In the genomic region with DNA sequence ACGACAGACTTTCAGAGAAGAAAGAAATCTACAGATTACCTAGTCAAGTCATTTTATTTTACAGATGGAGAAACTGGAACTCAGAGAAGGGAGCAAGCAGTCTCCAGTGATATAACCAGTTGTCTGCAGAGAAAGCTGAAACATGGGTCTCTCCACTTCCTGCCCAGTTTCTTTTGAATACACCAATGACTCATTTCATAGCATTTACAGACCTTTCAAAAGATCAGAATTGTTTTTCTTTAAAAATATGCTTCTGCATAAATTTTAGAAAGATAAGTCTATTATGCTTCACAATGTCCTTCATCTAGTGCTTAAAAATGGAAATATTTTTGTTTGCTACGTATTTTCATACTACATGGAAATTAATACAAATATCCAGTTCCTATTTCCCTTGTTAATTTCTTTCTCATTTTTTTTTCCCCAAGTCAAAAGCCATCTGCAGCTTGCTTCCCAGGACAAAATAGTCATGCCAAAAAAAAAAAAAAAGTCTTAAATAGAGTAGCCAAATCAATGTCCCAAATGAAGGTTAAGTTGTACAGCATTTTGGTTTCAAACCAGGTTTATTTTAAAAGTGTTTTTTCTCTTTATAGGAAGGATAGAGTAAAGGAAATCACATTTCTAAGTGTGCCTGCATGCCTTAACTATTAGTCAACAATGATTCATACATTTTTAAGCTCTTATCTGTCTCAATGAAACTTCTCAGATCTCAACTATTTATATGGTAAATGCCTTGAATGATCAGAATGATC, we compare ENCODE assay signal across 7 cellular contexts. TPM values are rescaled to one million over a fixed set of nuclear protein-coding genes. Genes with fewer than 3 reads are reported as not detected.
A peak's percentile ranks its signal among the peaks of the same experiment; 100 is the strongest.
DNase-seq lines count a peak whose midpoint lies in the region; ATAC-seq, FAIRE-seq and TF ChIP-seq lines count a peak whose summit lies in the region.

No MANE protein-coding gene starts in this region.

- SMC1A ChIA-PET in GM12878 (lab: Charles Lee; ENCODE audit: uncharacterized antibody, unreplicated experiment), result interaction anchor here (0.6 to 22.4 kb wide), 17 partner anchors 10 to 76 kb away, joined by 3 to 434 read pairs (median 12); a partner anchor contains a TSS

- H3K79me2 ChIP-seq in GM12878 (ENCODE audit: control insufficient read depth, insufficient read depth, low read length), result peaks cover 79% of the 10 kb centered on the region

- intact Hi-C loops in GM12878 (cut with micrococcal nuclease; ENCODE audit: unreplicated experiment), result loop anchor here (1.0 to 5.0 kb wide), 4 partner anchors 11 to 75 kb away; a partner anchor contains a TSS

- no peak overlapping the region for H3K4me3 Mint-ChIP-seq in memory B cell

- no peaks in the 10 kb centered on the region for H3K27me3 Mint-ChIP-seq in memory B cell

- peak; percentile 65 for FAIRE-seq in GM12878 (lab: Jason Lieb, UNC)

- H3K4me1 Mint-ChIP-seq in memory B cell, result peaks cover 8% of the 10 kb centered on the region

- POLR2A ChIA-PET in GM12878 (lab: Charles Lee), result interaction anchor here (0.6 to 9.8 kb wide), 9 partner anchors 10 to 76 kb away, joined by 3 to 115 read pairs (median 8); a partner anchor contains a TSS

- no peaks in the 10 kb centered on the region for H3K9me3 Mint-ChIP-seq in memory B cell

- peak overlapping the region; percentile 97 for H3K4me2 ChIP-seq in GM12878 (ENCODE audit: control insufficient read depth, insufficient read depth)

- peaks cover 53% of the 10 kb centered on the region for H3K4me1 ChIP-seq in GM12878 (ENCODE audit: control insufficient read depth, insufficient read depth, low read length)

- H3K36me3 ChIP-seq in KOPT-K1 (ENCODE audit: insufficient read depth, low read length) (no peaks in the 10 kb centered on the region), GM12878 (ENCODE audit: control insufficient read depth in 2 of 2, insufficient read depth in 2 of 2, low read length in 1 of 2) (no peaks in the 10 kb centered on the region; a peak in 2 of 4 replicates)

- 0 out of 4 replicates have a peak, but pooled peaks of 1 of the 2 experiments have one; percentile 43 for TF ChIP-seq EP300 in GM12878 (IDR thresholded peaks at IDR 0.05; ENCODE audit: borderline replicate concordance in 1 of 2, control insufficient read depth in 1 of 2, low read depth in 2 of 2, low read length in 2 of 2)

- in situ Hi-C loops in GM12878 (cut with MboI), result no loop called here

- no peak for TF ChIP-seq POLR2A in GM12878 (IDR thresholded peaks at IDR 0.05; ENCODE audit: low read depth, low read length)

- H3K27ac ChIP-seq in KOPT-K1 (ENCODE audit: low read depth, low read length, poor library complexity, severe bottlenecking) (peak overlapping the region; percentile 51), GM12878 (ENCODE audit: control insufficient read depth, insufficient read depth) (peak overlapping the region; percentile 98)

- no peaks in the 10 kb centered on the region for H4K20me1 ChIP-seq in GM12878 (ENCODE audit: control insufficient read depth, insufficient read depth)

- peak; percentile 60 for DNase-seq in GM12878 (ENCODE audit: low read depth, low spot score)
- no peak for DNase-seq in memory B cell (ENCODE audit: low spot score in 2 of 2)
- DNase-seq in NCI-H2171 treated with DMSO at 0.1 percent for 48 hours (lab: John Stamatoyannopoulos, UW), result no peak
- no peak for DNase-seq in left lobe of liver (ENCODE audit: low spot score)

- RAD21 ChIA-PET in GM12878 (lab: Charles Lee; ENCODE audit: unreplicated experiment), result interaction anchor here (0.7 to 10.4 kb wide), 20 partner anchors 11 to 348 kb away, joined by 3 to 189 read pairs (median 7); a partner anchor contains a TSS

- no TSS peak for BruUV-seq in GM12878 (replicated peaks; lab: Mats Ljungman, UMichigan)

- CTCF ChIA-PET in GM12878 (lab: Yijun Ruan, JAX), result interaction anchor here (0.9 to 9.8 kb wide), 12 partner anchors 9 to 188 kb away, joined by 3 to 165 read pairs (median 5); a partner anchor contains a TSS

- H3K27me3 ChIP-seq in GM12878 (replicated peaks in 1 of 2; ENCODE audit: control insufficient read depth in 2 of 2, insufficient read depth in 2 of 2, low read length in 1 of 2), result no peaks in the 10 kb centered on the region

- H3K36me3 Mint-ChIP-seq in memory B cell, result no peaks in the 10 kb centered on the region

- peak overlapping the region; percentile 71 for H3K9ac ChIP-seq in GM12878 (ENCODE audit: control insufficient read depth, insufficient read depth, low read length)

- no peak for TF ChIP-seq CTCF in GM12878 (IDR thresholded peaks at IDR 0.05 in 2 of 3, conservative IDR thresholded peaks at IDR 0.05 in 1 of 3; ENCODE audit: control insufficient read depth in 2 of 3, extremely low read depth in 1 of 3, insufficient read depth in 1 of 3, low read depth in 3 of 3, low read length in 3 of 3)

- peak overlapping the region; percentile 85 for H3K27ac Mint-ChIP-seq in memory B cell

- H3K9me3 ChIP-seq in KOPT-K1 (ENCODE audit: insufficient read depth, low read length, poor library complexity, severe bottlenecking), result no peaks in the 10 kb centered on the region
- H3K9me3 ChIP-seq in GM12878 (replicated peaks; ENCODE audit: control insufficient read depth, insufficient read depth, low read length), result peaks cover 2% of the 10 kb centered on the region; the same call in 1 of the 3 replicates

- no peak for TF ChIP-seq RAD21 in GM12878 (IDR thresholded peaks at IDR 0.05; ENCODE audit: insufficient read depth, low read depth, low read length)

- H3K4me3 ChIP-seq in GM12878, result peak overlapping the region; percentile 58; the same call in 1 of the 2 replicates

- no peak overlapping the region; the same call in 1 of the 2 replicates for H2AFZ ChIP-seq in GM12878 (ENCODE audit: control insufficient read depth, low read depth, low read length)

- WGBS in GM12878 (ENCODE audit: insufficient coverage, insufficient replicate concordance, low lambda C conversion rate, missing lambda C conversion rate), result 4% methylated on average over 2 of the region's 2 CpGs

- peak; percentile 78 for ATAC-seq in GM18502 (IDR thresholded peaks at IDR 0.05; ENCODE audit: poor library complexity, unreplicated experiment)
- peak; percentile 73 for ATAC-seq in GM21825 (IDR thresholded peaks at IDR 0.05; ENCODE audit: unreplicated experiment)
- ATAC-seq in GM12878, result peak; percentile 82
- no peak for ATAC-seq in memory B cell (ENCODE audit: low read depth)
- ATAC-seq in left lobe of liver, result no peak

TF ChIP-seq in GM12878, 131 proteins besides CTCF, POLR2A, EP300 and RAD21 (continues in another document):
- TF ChIP-seq ZBED1 (IDR thresholded peaks at IDR 0.05; ENCODE audit: borderline replicate concordance), result no peak
- no peak for TF ChIP-seq PAX8 (IDR thresholded peaks at IDR 0.05)
- no peak for TF ChIP-seq YBX1 (IDR thresholded peaks at IDR 0.05)
- TF ChIP-seq, protein P1, sequence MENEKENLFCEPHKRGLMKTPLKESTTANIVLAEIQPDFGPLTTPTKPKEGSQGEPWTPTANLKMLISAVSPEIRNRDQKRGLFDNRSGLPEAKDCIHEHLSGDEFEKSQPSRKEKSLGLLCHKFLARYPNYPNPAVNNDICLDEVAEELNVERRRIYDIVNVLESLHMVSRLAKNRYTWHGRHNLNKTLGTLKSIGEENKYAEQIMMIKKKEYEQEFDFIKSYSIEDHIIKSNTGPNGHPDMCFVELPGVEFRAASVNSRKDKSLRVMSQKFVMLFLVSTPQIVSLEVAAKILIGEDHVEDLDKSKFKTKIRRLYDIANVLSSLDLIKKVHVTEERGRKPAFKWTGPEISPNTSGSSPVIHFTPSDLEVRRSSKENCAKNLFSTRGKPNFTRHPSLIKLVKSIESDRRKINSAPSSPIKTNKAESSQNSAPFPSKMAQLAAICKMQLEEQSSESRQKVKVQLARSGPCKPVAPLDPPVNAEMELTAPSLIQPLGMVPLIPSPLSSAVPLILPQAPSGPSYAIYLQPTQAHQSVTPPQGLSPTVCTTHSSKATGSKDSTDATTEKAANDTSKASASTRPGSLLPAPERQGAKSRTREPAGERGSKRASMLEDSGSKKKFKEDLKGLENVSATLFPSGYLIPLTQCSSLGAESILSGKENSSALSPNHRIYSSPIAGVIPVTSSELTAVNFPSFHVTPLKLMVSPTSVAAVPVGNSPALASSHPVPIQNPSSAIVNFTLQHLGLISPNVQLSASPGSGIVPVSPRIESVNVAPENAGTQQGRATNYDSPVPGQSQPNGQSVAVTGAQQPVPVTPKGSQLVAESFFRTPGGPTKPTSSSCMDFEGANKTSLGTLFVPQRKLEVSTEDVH (IDR thresholded peaks at IDR 0.05; ENCODE audit: low read depth, partially characterized antibody), result no peak
- TF ChIP-seq JUNB (IDR thresholded peaks at IDR 0.05), result peak; percentile 75
- TF ChIP-seq RUNX3 (IDR thresholded peaks at IDR 0.05; ENCODE audit: low read length), result peak; percentile 55; the same call in 1 of the 2 replicates
- TF ChIP-seq FOXK2 (IDR thresholded peaks at IDR 0.05), result no peak
- no peak for TF ChIP-seq NR2C1 (IDR thresholded peaks at IDR 0.05)
- TF ChIP-seq, protein P2, sequence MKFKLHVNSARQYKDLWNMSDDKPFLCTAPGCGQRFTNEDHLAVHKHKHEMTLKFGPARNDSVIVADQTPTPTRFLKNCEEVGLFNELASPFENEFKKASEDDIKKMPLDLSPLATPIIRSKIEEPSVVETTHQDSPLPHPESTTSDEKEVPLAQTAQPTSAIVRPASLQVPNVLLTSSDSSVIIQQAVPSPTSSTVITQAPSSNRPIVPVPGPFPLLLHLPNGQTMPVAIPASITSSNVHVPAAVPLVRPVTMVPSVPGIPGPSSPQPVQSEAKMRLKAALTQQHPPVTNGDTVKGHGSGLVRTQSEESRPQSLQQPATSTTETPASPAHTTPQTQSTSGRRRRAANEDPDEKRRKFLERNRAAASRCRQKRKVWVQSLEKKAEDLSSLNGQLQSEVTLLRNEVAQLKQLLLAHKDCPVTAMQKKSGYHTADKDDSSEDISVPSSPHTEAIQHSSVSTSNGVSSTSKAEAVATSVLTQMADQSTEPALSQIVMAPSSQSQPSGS (IDR thresholded peaks at IDR 0.05; ENCODE audit: low read length), result peak; percentile 55; the same call in 1 of the 2 replicates

RNA-seq across cellular contexts. Expression of a gene that starts 36.9 kb away (rescaled TPM):
- total RNA-seq in GM12878 (2013; cell fraction: nucleolus; rRNA removed), result 71.9 and 73.5 TPM in 2 replicates
- total RNA-seq in GM12878 (2014; rRNA removed), result 32.4 and 39.0 TPM in 2 replicates
- 52.1 and 52.2 TPM in 2 replicates for total RNA-seq in GM12878 (2014; rRNA removed; fragmentation: Illumina TruSeq; extraction: Trizol)
- 32.3 and 35.0 TPM in 2 replicates for total RNA-seq in GM12878 (2021)
- 11.8 TPM for polyA plus RNA-seq in GM12878 (2011; ENCODE audit: low read depth)
- polyA plus RNA-seq in GM12878 (2011; rRNA removed), result 37.7 and 62.0 TPM in 2 replicates
- polyA plus RNA-seq in GM12878 (2011; cell fraction: cytosol; rRNA removed), result 12.4 and 14.5 TPM in 2 replicates
- 14.1 and 17.3 TPM in 2 replicates for polyA plus RNA-seq in GM12878 (2011; cell fraction: nucleus; rRNA removed)
- 20.8 and 37.4 TPM in 2 replicates for polyA plus RNA-seq in GM12878 (2012)
- polyA plus RNA-seq in GM12878 (2014; fragmentation: Illumina TruSeq; extraction: Trizol), result 37.5 and 45.8 TPM in 2 replicates
- polyA plus RNA-seq in GM12878 (2014; fragmentation: Nextera tagmentation; extraction: Ambion mirVana), result 10 to 100 TPM; 24.9 to 28.0 TPM
- 14.8 and 18.2 TPM in 2 replicates for polyA plus RNA-seq in GM12878 (2014; rRNA removed)
- 10 to 100 TPM; 29.7 to 31.1 TPM for polyA plus RNA-seq in GM12878 (2016; fragmentation: Nextera tagmentation; extraction: Ambion mirVana)
- 37.0 and 39.1 TPM in 2 replicates for polyA minus RNA-seq in GM12878 (2011; rRNA and poly(A)+ RNA removed)
- 17.6 and 19.8 TPM in 2 replicates for polyA minus RNA-seq in GM12878 (2011; cell fraction: cytosol; rRNA and poly(A)+ RNA removed)
- 38.1 and 42.7 TPM in 2 replicates for polyA minus RNA-seq in GM12878 (2011; cell fraction: nucleus; rRNA and poly(A)+ RNA removed)
- 4.7 TPM for total RNA-seq in left lobe of liver

Comparison
In these comparisons a context has a peak if more than half of its experiments do, and no peak if none do; other contexts are left out.
1. ATAC-seq: peak in GM18502 (single experiment), GM21825 (single experiment) and GM12878 (single experiment); none in memory B cell (single experiment) and left lobe of liver (single experiment).